Comparison of ENCODE assay signal across 9 cellular contexts in genomic region chr3:41881233-41881821, GRCh38.
A peak's percentile ranks its signal among the peaks of the same experiment; 100 is the strongest.
DNase-seq lines count a peak whose midpoint lies in the region; ATAC-seq, FAIRE-seq and TF ChIP-seq lines count a peak whose summit lies in the region.
"Had no signal": no experiment of that assay in that cellular context is flagged by ENCODE, and none has a peak within 500 bp of the region (broad histone marks: within the 10 kb centered on the region; RNA-seq: fewer than 3 reads in every experiment).

No MANE protein-coding gene starts in this region.

- H3K4me1 Mint-ChIP-seq in activated CD8-positive, alpha-beta T cell treated with anti-CD3 and anti-CD28 coated beads for 36 hours (ENCODE audit: low read depth): no peaks in the 10 kb centered on the region
- H3K4me1 Mint-ChIP-seq in activated CD8-positive, alpha-beta T cell treated with anti-CD3 and anti-CD28 coated beads, Interleukin-2, amount 10 ng/mL, durations not matched to agents 7 days and 5 days (ENCODE audit: low read depth): no peaks in the 10 kb centered on the region
- H3K4me1 Mint-ChIP-seq: activated naive CD8-positive, alpha-beta T cell treated with anti-CD3 and anti-CD28 coated beads, Interleukin-2, amount 10 ng/mL, durations not matched to agents 7 days and 5 days had no signal

- no peak for ATAC-seq in activated CD8-positive, alpha-beta T cell treated with anti-CD3 and anti-CD28 coated beads for 36 hours
- no peak for ATAC-seq in activated CD8-positive, alpha-beta T cell treated with anti-CD3 and anti-CD28 coated beads, Interleukin-2, amount 10 ng/mL, durations not matched to agents 7 days and 5 days
- ATAC-seq in body of pancreas (no peak), HepG2 (no peak), GM18519 (IDR thresholded peaks at IDR 0.05; ENCODE audit: low FRiP score, unreplicated experiment) (no peak), HG03520 (IDR thresholded peaks at IDR 0.05; ENCODE audit: unreplicated experiment) (no peak)
- no peak for ATAC-seq in activated CD4-positive, CD25-positive, alpha-beta regulatory T cell treated with anti-CD3 and anti-CD28 coated beads, Interleukin-2, amount 50 U/mL, for 24 hours

- no peak overlapping the region for H3K9ac ChIP-seq in HepG2 (ENCODE audit: insufficient read depth, low read depth, low read length)

- H3K4me3 ChIP-seq in NB4 (ENCODE audit: low read depth, low read length) (no peak overlapping the region), body of pancreas (no peak overlapping the region), HepG2 (replicated peaks in 1 of 3; ENCODE audit: insufficient read depth in 1 of 3, low read depth in 2 of 3, low read length in 3 of 3) (no peak overlapping the region)

- H3K79me2 ChIP-seq in HepG2 (ENCODE audit: insufficient read depth, low read length): no peaks in the 10 kb centered on the region

- H3K9me3 ChIP-seq in body of pancreas (no peaks in the 10 kb centered on the region), HepG2 (ENCODE audit: low read length) (no peaks in the 10 kb centered on the region)

- H3K27ac ChIP-seq in body of pancreas (no peak overlapping the region), HepG2 (ENCODE audit: extremely low read length, insufficient read depth, low read length) (no peak overlapping the region)

- BruUV-seq in HepG2 (replicated peaks; lab: Mats Ljungman, UMichigan): no TSS peak

- FAIRE-seq in HepG2 (lab: Jason Lieb, UNC): peak; percentile 42

- TF ChIP-seq POLR2A in NB4 (IDR thresholded peaks at IDR 0.05; ENCODE audit: extremely low read depth, insufficient read length) (no peak), body of pancreas (IDR thresholded peaks at IDR 0.05) (no peak), HepG2 (IDR thresholded peaks at IDR 0.05; ENCODE audit: insufficient read depth in 1 of 2, low read depth in 2 of 2, low read length in 2 of 2) (no peak)

- TF ChIP-seq EP300 in HepG2 (IDR thresholded peaks at IDR 0.05; ENCODE audit: low read depth in 2 of 2, low read length in 2 of 2) (no peak), HepG2 (CRISPR knock-in tag; IDR thresholded peaks at IDR 0.05; ENCODE audit: borderline replicate concordance) (no peak)

- H3K36me3 Mint-ChIP-seq in activated CD8-positive, alpha-beta T cell treated with anti-CD3 and anti-CD28 coated beads for 36 hours (ENCODE audit: low read depth): no peaks in the 10 kb centered on the region
- H3K36me3 Mint-ChIP-seq in activated CD8-positive, alpha-beta T cell treated with anti-CD3 and anti-CD28 coated beads, Interleukin-2, amount 10 ng/mL, durations not matched to agents 7 days and 5 days (ENCODE audit: low read depth): no peaks in the 10 kb centered on the region
- H3K36me3 Mint-ChIP-seq: activated naive CD8-positive, alpha-beta T cell treated with anti-CD3 and anti-CD28 coated beads, Interleukin-2, amount 10 ng/mL, durations not matched to agents 7 days and 5 days had no signal

- H3K27me3 Mint-ChIP-seq in activated CD8-positive, alpha-beta T cell treated with anti-CD3 and anti-CD28 coated beads for 36 hours: no peaks in the 10 kb centered on the region
- no peaks in the 10 kb centered on the region for H3K27me3 Mint-ChIP-seq in activated CD8-positive, alpha-beta T cell treated with anti-CD3 and anti-CD28 coated beads, Interleukin-2, amount 10 ng/mL, durations not matched to agents 7 days and 5 days (ENCODE audit: low read depth)
- H3K27me3 Mint-ChIP-seq: activated naive CD8-positive, alpha-beta T cell treated with anti-CD3 and anti-CD28 coated beads, Interleukin-2, amount 10 ng/mL, durations not matched to agents 7 days and 5 days had no signal

- H3K36me3 ChIP-seq in body of pancreas (replicated peaks in 1 of 2; ENCODE audit: insufficient read depth in 1 of 2, low read depth in 2 of 2) (no peaks in the 10 kb centered on the region), HepG2 (replicated peaks in 1 of 2; ENCODE audit: control insufficient read depth in 1 of 2, insufficient read depth in 2 of 2, low read length in 2 of 2) (no peaks in the 10 kb centered on the region)

- H3K4me1 ChIP-seq in body of pancreas: no peaks in the 10 kb centered on the region
- H3K4me1 ChIP-seq in HepG2 (ENCODE audit: insufficient read depth, low read length): no peaks in the 10 kb centered on the region

- no peak overlapping the region for H2AFZ ChIP-seq in HepG2 (ENCODE audit: low read length)

- 49 to 53% methylated on average over 3 of the region's 3 CpGs for WGBS in body of pancreas, 2 donors
- 51% methylated on average over 3 of the region's 3 CpGs for WGBS in HepG2 (ENCODE audit: low lambda C conversion rate)

- POLR2A ChIA-PET in activated CD8-positive, alpha-beta T cell treated with anti-CD3 and anti-CD28 coated beads for 36 hours (lab: Charles Lee): no interaction called here
- POLR2A ChIA-PET in activated CD8-positive, alpha-beta T cell treated with anti-CD3 and anti-CD28 coated beads, Interleukin-2, amount 10 ng/mL, durations not matched to agents 7 days and 5 days (lab: Charles Lee): no interaction called here
- POLR2A ChIA-PET in HepG2 (lab: Yijun Ruan, JAX): no interaction called here

- no peaks in the 10 kb centered on the region for H3K9me3 Mint-ChIP-seq in activated CD8-positive, alpha-beta T cell treated with anti-CD3 and anti-CD28 coated beads for 36 hours
- no peaks in the 10 kb centered on the region for H3K9me3 Mint-ChIP-seq in activated CD8-positive, alpha-beta T cell treated with anti-CD3 and anti-CD28 coated beads, Interleukin-2, amount 10 ng/mL, durations not matched to agents 7 days and 5 days (ENCODE audit: insufficient read depth)
- H3K9me3 Mint-ChIP-seq: activated naive CD8-positive, alpha-beta T cell treated with anti-CD3 and anti-CD28 coated beads, Interleukin-2, amount 10 ng/mL, durations not matched to agents 7 days and 5 days had no signal

- no peak overlapping the region for H3K4me3 Mint-ChIP-seq in activated CD8-positive, alpha-beta T cell treated with anti-CD3 and anti-CD28 coated beads for 36 hours
- no peak overlapping the region for H3K4me3 Mint-ChIP-seq in activated CD8-positive, alpha-beta T cell treated with anti-CD3 and anti-CD28 coated beads, Interleukin-2, amount 10 ng/mL, durations not matched to agents 7 days and 5 days
- H3K4me3 Mint-ChIP-seq: activated naive CD8-positive, alpha-beta T cell treated with anti-CD3 and anti-CD28 coated beads, Interleukin-2, amount 10 ng/mL, durations not matched to agents 7 days and 5 days had no signal

- DNase-seq in activated CD8-positive, alpha-beta T cell treated with anti-CD3 and anti-CD28 coated beads for 36 hours: peak; percentile 2
- no peak for DNase-seq in activated CD8-positive, alpha-beta T cell treated with anti-CD3 and anti-CD28 coated beads, Interleukin-2, amount 10 ng/mL, durations not matched to agents 7 days and 5 days
- DNase-seq in NB4 (ENCODE audit: low read depth): peak; percentile 50
- DNase-seq in body of pancreas: peak in 2 of 4 donors; percentile 14 to 20
- DNase-seq in HepG2 (ENCODE audit: low spot score): peak; percentile 23
- DNase-seq: activated naive CD8-positive, alpha-beta T cell treated with anti-CD3 and anti-CD28 coated beads, Interleukin-2, amount 10 ng/mL, durations not matched to agents 7 days and 5 days had no signal

- CTCF ChIA-PET in activated CD8-positive, alpha-beta T cell treated with anti-CD3 and anti-CD28 coated beads for 36 hours (lab: Charles Lee): interaction anchor here (0.6 to 3.2 kb wide), 4 partner anchors 217 to 1555 kb away, joined by 3 to 22 read pairs (median 5); no protein-coding TSS in a partner anchor
- CTCF ChIA-PET in activated CD8-positive, alpha-beta T cell treated with anti-CD3 and anti-CD28 coated beads, Interleukin-2, amount 10 ng/mL, durations not matched to agents 7 days and 5 days (lab: Charles Lee): interaction anchor here (1.1 to 3.4 kb wide), 4 partner anchors 133 to 1300 kb away, joined by 3 to 20 read pairs (median 4); no protein-coding TSS in a partner anchor
- CTCF ChIA-PET in HepG2 (lab: Yijun Ruan, JAX; ENCODE audit: low intra/inter-chr PET ratio, low total read pairs): interaction anchor here (1.5 to 1.6 kb wide), 2 partner anchors 1297 to 1301 kb away, joined by 13 to 16 read pairs; no protein-coding TSS in a partner anchor

- TF ChIP-seq RAD21 in HepG2 (CRISPR knock-in tag; IDR thresholded peaks at IDR 0.05): peak; percentile 48; the same call in 1 of the 2 replicates

- H4K20me1 ChIP-seq in HepG2 (ENCODE audit: insufficient read depth, low read length): no peaks in the 10 kb centered on the region

- TF ChIP-seq CTCF in activated CD8-positive, alpha-beta T cell treated with anti-CD3 and anti-CD28 coated beads for 36 hours (IDR thresholded peaks at IDR 0.05): peak; percentile 71
- TF ChIP-seq CTCF in NB4 (IDR thresholded peaks at IDR 0.05; ENCODE audit: low read depth, low read length) (peak; percentile 43), body of pancreas (IDR thresholded peaks at IDR 0.05) (peak; percentile 29 to 92 (median 71)), HepG2 (CRISPR knock-in tag; IDR thresholded peaks at IDR 0.05) (peak; percentile 68)

- no peaks in the 10 kb centered on the region for H3K27me3 ChIP-seq in body of pancreas
- H3K27me3 ChIP-seq in HepG2 (ENCODE audit: control insufficient read depth in 1 of 2, insufficient read depth in 2 of 2, low read length in 2 of 2): no peaks in the 10 kb centered on the region

- intact Hi-C loops in activated CD8-positive, alpha-beta T cell treated with anti-CD3 and anti-CD28 coated beads for 36 hours (cut with micrococcal nuclease): loop anchor here (2.0 kb wide), 1 partner anchor 1301 kb away; no protein-coding TSS in a partner anchor
- intact Hi-C loops in body of pancreas (cut with DNase I) (loop anchor here (5.0 kb wide), 1 partner anchor 1299 kb away; no protein-coding TSS in a partner anchor), HepG2 (cut with micrococcal nuclease; ENCODE audit: unreplicated experiment) (loop anchor here (1.0 to 2.0 kb wide), 3 partner anchors 431 to 1301 kb away; no protein-coding TSS in a partner anchor)

- no peak overlapping the region for H3K27ac Mint-ChIP-seq in activated CD8-positive, alpha-beta T cell treated with anti-CD3 and anti-CD28 coated beads for 36 hours
- no peak overlapping the region for H3K27ac Mint-ChIP-seq in activated CD8-positive, alpha-beta T cell treated with anti-CD3 and anti-CD28 coated beads, Interleukin-2, amount 10 ng/mL, durations not matched to agents 7 days and 5 days
- H3K27ac Mint-ChIP-seq: activated naive CD8-positive, alpha-beta T cell treated with anti-CD3 and anti-CD28 coated beads, Interleukin-2, amount 10 ng/mL, durations not matched to agents 7 days and 5 days had no signal

- H3K4me2 ChIP-seq in HepG2 (ENCODE audit: low read depth, low read length): no peak overlapping the region

- in situ Hi-C loops in HepG2 (cut with HindIII; ENCODE audit: extremely low pct_ligation_motif_present, low pct_unique_long_range_greater_than_20kb): loop anchor here (10.0 kb wide), 1 partner anchor 1297 kb away; no protein-coding TSS in a partner anchor

TF ChIP-seq in HepG2, 621 proteins besides CTCF, POLR2A, EP300 and RAD21 (continues in another document):
- TF ChIP-seq SMC3 (IDR thresholded peaks at IDR 0.05; ENCODE audit: low read length) (peak; percentile 68), STAG1 (CRISPR knock-in tag; IDR thresholded peaks at IDR 0.05) (peak; percentile 84), ZNF570 (CRISPR knock-in tag; IDR thresholded peaks at IDR 0.05; ENCODE audit: borderline replicate concordance) (no peak), MIXL1 (CRISPR knock-in tag; IDR thresholded peaks at IDR 0.05) (0 out of 2 replicates have a peak, but pooled peaks have one; percentile 33), HIVEP1 (CRISPR knock-in tag; IDR thresholded peaks at IDR 0.05) (no peak)
